ENCODE assay signal across 24 cellular contexts in the genomic region with DNA sequence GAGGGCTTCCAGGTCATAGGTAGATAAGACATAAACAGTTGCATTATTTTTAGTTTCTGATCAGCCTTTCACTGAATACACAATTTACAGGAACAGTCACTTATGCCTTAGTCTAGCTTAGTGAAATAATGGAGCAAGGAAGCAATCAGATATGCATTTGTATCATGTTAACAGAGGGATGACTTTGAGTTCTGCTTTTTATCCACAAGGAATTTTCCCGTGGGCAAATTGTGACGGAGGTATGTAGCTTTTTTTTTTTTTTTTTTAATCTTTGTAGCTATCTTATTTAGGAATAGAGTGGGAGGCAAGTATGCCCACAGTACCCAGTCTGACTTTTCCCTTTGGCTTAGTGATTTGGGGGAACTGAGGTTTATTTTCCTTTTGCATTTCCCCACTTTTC. TPM values are rescaled to one million over a fixed set of nuclear protein-coding genes. Genes with fewer than 3 reads are reported as not detected.
"Had no signal": no experiment of that assay in that cellular context is flagged by ENCODE, and none has a peak within 500 bp of the region (broad histone marks: within the 10 kb centered on the region; RNA-seq: fewer than 3 reads in every experiment).

No MANE protein-coding gene starts in this region.

- H3K4me3 ChIP-seq: left lung had no signal

- H3K27ac Mint-ChIP-seq: activated CD4-positive, alpha-beta T cell treated with anti-CD3 and anti-CD28 coated beads, Interleukin-2, amount 10 ng/mL, durations not matched to agents 24 days and 14 days; activated CD8-positive, alpha-beta T cell treated with anti-CD3 and anti-CD28 coated beads, Interleukin-2, amount 10 ng/mL, durations not matched to agents 7 days and 5 days; activated naive CD4-positive, alpha-beta T cell treated with anti-CD3 and anti-CD28 coated beads, Interleukin-2, amount 50 U/mL, for 72 hours; dendritic cell treated with granulocyte-macrophage colony-stimulating factor and Interleukin-4, amounts not matched to agents 40 ng/mL and 50 ng/mL, for 4 days; natural killer cell; stimulated activated naive CD8-positive, alpha-beta T cell treated with anti-CD3 and anti-CD28 coated beads, Interleukin-15, amount 100 ng/mL, for 72 hours had no signal

- H3K4me1 ChIP-seq: left lung had no signal

- H3K36me3 ChIP-seq: brain microvascular endothelial cell, left lung, neutrophil had no signal

- DNase-seq: activated CD4-positive, alpha-beta T cell treated with anti-CD3 and anti-CD28 coated beads, Interleukin-2, amount 10 ng/mL, durations not matched to agents 24 days and 14 days; activated CD4-positive, CD25-positive, alpha-beta regulatory T cell; activated CD8-positive, alpha-beta memory T cell treated with anti-CD3 and anti-CD28 coated beads, Interleukin-2, amount 50 U/mL, for 4 hours; activated CD8-positive, alpha-beta T cell treated with anti-CD3 and anti-CD28 coated beads, Interleukin-2, amount 10 ng/mL, durations not matched to agents 7 days and 5 days; activated effector memory CD4-positive, alpha-beta T cell treated with anti-CD3 and anti-CD28 coated beads, Interleukin-2, amount 50 U/mL, for 16 hours; activated T-cell treated with anti-CD3 and anti-CD28 coated beads, Interleukin-2, amount 50 U/mL, for 48 hours; amniotic stem cell; brain microvascular endothelial cell; effector memory CD4-positive, alpha-beta T cell; hippocampal formation; kidney; left lung; natural killer cell; posterior cingulate gyrus; stimulated activated naive CD8-positive, alpha-beta T cell treated with anti-CD3 and anti-CD28 coated beads, Interleukin-15, amount 100 ng/mL, for 72 hours had no signal

- H3K4me1 Mint-ChIP-seq: activated CD4-positive, alpha-beta T cell treated with anti-CD3 and anti-CD28 coated beads, Interleukin-2, amount 10 ng/mL, durations not matched to agents 24 days and 14 days; central memory CD8-positive, alpha-beta T cell; natural killer cell; stimulated activated naive CD8-positive, alpha-beta T cell treated with anti-CD3 and anti-CD28 coated beads, Interleukin-15, amount 100 ng/mL, for 72 hours had no signal

- H3K4me3 Mint-ChIP-seq: activated CD4-positive, alpha-beta T cell treated with anti-CD3 and anti-CD28 coated beads, Interleukin-2, amount 10 ng/mL, durations not matched to agents 24 days and 14 days; activated CD8-positive, alpha-beta T cell treated with anti-CD3 and anti-CD28 coated beads, Interleukin-2, amount 10 ng/mL, durations not matched to agents 7 days and 5 days; central memory CD8-positive, alpha-beta T cell; dendritic cell treated with granulocyte-macrophage colony-stimulating factor and Interleukin-4, amounts not matched to agents 40 ng/mL and 50 ng/mL, for 4 days; natural killer cell; stimulated activated naive CD8-positive, alpha-beta T cell treated with anti-CD3 and anti-CD28 coated beads, Interleukin-15, amount 100 ng/mL, for 72 hours had no signal

- H3K27me3 ChIP-seq: brain microvascular endothelial cell, left lung had no signal

- H3K9me3 ChIP-seq: left lung, neutrophil had no signal

- ATAC-seq: activated CD8-positive, alpha-beta T cell treated with anti-CD3 and anti-CD28 coated beads, Interleukin-2, amount 10 ng/mL, durations not matched to agents 7 days and 5 days; activated naive CD4-positive, alpha-beta T cell treated with anti-CD3 and anti-CD28 coated beads, Interleukin-2, amount 50 U/mL, for 72 hours; left lung; natural killer cell; stimulated activated naive CD8-positive, alpha-beta T cell treated with anti-CD3 and anti-CD28 coated beads, Interleukin-15, amount 100 ng/mL, for 72 hours had no signal

- H3K27ac ChIP-seq: brain microvascular endothelial cell, epithelial cell of prostate, left lung, neutrophil had no signal

- H3K36me3 Mint-ChIP-seq: activated naive CD4-positive, alpha-beta T cell treated with anti-CD3 and anti-CD28 coated beads, Interleukin-2, amount 50 U/mL, for 72 hours; natural killer cell had no signal

- H3K9me3 Mint-ChIP-seq: activated CD4-positive, alpha-beta T cell treated with anti-CD3 and anti-CD28 coated beads, Interleukin-2, amount 10 ng/mL, durations not matched to agents 24 days and 14 days; activated naive CD4-positive, alpha-beta T cell treated with anti-CD3 and anti-CD28 coated beads, Interleukin-2, amount 50 U/mL, for 72 hours; central memory CD8-positive, alpha-beta T cell; dendritic cell treated with granulocyte-macrophage colony-stimulating factor and Interleukin-4, amounts not matched to agents 40 ng/mL and 50 ng/mL, for 4 days; natural killer cell; stimulated activated naive CD8-positive, alpha-beta T cell treated with anti-CD3 and anti-CD28 coated beads, Interleukin-15, amount 100 ng/mL, for 72 hours had no signal

RNA-seq across cellular contexts. Expression of gene NLRP10, which starts 3.4 kb away (rescaled TPM):
- total RNA-seq: activated CD4-positive, alpha-beta T cell treated with anti-CD3 and anti-CD28 coated beads, Interleukin-2, amount 10 ng/mL, durations not matched to agents 24 days and 14 days; activated CD8-positive, alpha-beta T cell treated with anti-CD3 and anti-CD28 coated beads, Interleukin-2, amount 10 ng/mL, durations not matched to agents 7 days and 5 days; activated naive CD4-positive, alpha-beta T cell treated with anti-CD3 and anti-CD28 coated beads, Interleukin-2, amount 50 U/mL, for 72 hours; kidney; left lung; mucosa of gallbladder; natural killer cell; T-helper 2 cell treated with Interferon-gamma antibody and Interleukin-4, amounts not matched to agents 100 ng/mL and 5 ng/mL, for 36 hours; temporal lobe; ureter had no signal

RNA-seq across cellular contexts. Expression of gene OR10A3, which starts 27.2 kb away (rescaled TPM):
- total RNA-seq: activated CD4-positive, alpha-beta T cell treated with anti-CD3 and anti-CD28 coated beads, Interleukin-2, amount 10 ng/mL, durations not matched to agents 24 days and 14 days; activated CD8-positive, alpha-beta T cell treated with anti-CD3 and anti-CD28 coated beads, Interleukin-2, amount 10 ng/mL, durations not matched to agents 7 days and 5 days; activated naive CD4-positive, alpha-beta T cell treated with anti-CD3 and anti-CD28 coated beads, Interleukin-2, amount 50 U/mL, for 72 hours; kidney; left lung; mucosa of gallbladder; natural killer cell; T-helper 2 cell treated with Interferon-gamma antibody and Interleukin-4, amounts not matched to agents 100 ng/mL and 5 ng/mL, for 36 hours; temporal lobe; ureter had no signal

RNA-seq across cellular contexts. Expression of gene OR10A6, which starts 37.6 kb away (rescaled TPM):
- total RNA-seq: activated CD4-positive, alpha-beta T cell treated with anti-CD3 and anti-CD28 coated beads, Interleukin-2, amount 10 ng/mL, durations not matched to agents 24 days and 14 days; activated CD8-positive, alpha-beta T cell treated with anti-CD3 and anti-CD28 coated beads, Interleukin-2, amount 10 ng/mL, durations not matched to agents 7 days and 5 days; activated naive CD4-positive, alpha-beta T cell treated with anti-CD3 and anti-CD28 coated beads, Interleukin-2, amount 50 U/mL, for 72 hours; kidney; left lung; mucosa of gallbladder; natural killer cell; T-helper 2 cell treated with Interferon-gamma antibody and Interleukin-4, amounts not matched to agents 100 ng/mL and 5 ng/mL, for 36 hours; temporal lobe; ureter had no signal
